ENCODE assay signal across 10 cellular contexts in genomic region chr1:101081496-101082282, GRCh38. TPM values are rescaled to one million over a fixed set of nuclear protein-coding genes. Genes with fewer than 3 reads are reported as not detected.
DNase-seq lines count a peak whose midpoint lies in the region; ATAC-seq, FAIRE-seq and TF ChIP-seq lines count a peak whose summit lies in the region.
"Had no signal": no experiment of that assay in that cellular context is flagged by ENCODE, and none has a peak within 500 bp of the region (broad histone marks: within the 10 kb centered on the region; RNA-seq: fewer than 3 reads in every experiment).

No MANE protein-coding gene starts in this region.

- H3K4me1 ChIP-seq in body of pancreas (no peaks in the 10 kb centered on the region), pancreas (no peaks in the 10 kb centered on the region), esophagus squamous epithelium (no peaks in the 10 kb centered on the region)

- H3K27me3 ChIP-seq in body of pancreas = no peaks in the 10 kb centered on the region
- H3K27me3 ChIP-seq in pancreas = no peaks in the 10 kb centered on the region
- H3K27me3 ChIP-seq in esophagus squamous epithelium = no peaks in the 10 kb centered on the region

- H3K4me3 ChIP-seq in body of pancreas (no peak overlapping the region), pancreas (no peak overlapping the region), esophagus squamous epithelium (no peak overlapping the region)

- TF ChIP-seq CTCF in GM13976 (IDR thresholded peaks at IDR 0.05; ENCODE audit: borderline replicate concordance, control extremely low read depth, extremely low read depth, insufficient read depth, missing control alignments) = no peak
- TF ChIP-seq CTCF in body of pancreas (IDR thresholded peaks at IDR 0.05) = no peak
- no peak for TF ChIP-seq CTCF in pancreas (IDR thresholded peaks at IDR 0.05)
- no peak for TF ChIP-seq CTCF in esophagus squamous epithelium (IDR thresholded peaks at IDR 0.05)

- DNase-seq in GM13976 (ENCODE audit: low spot score) = peak; percentile 28
- DNase-seq in activated CD8-positive, alpha-beta T cell treated with anti-CD3 and anti-CD28 coated beads, Interleukin-2, amount 10 ng/mL, durations not matched to agents 7 days and 5 days = peak; percentile 78
- DNase-seq in naive thymus-derived CD8-positive, alpha-beta T cell = peak in 5 of 10 donors; percentile 17 to 59 (median 43)
- DNase-seq in body of pancreas = no peak
- no peak for DNase-seq in posterior cingulate gyrus
- DNase-seq in pancreas = no peak
- no peak for DNase-seq in esophagus squamous epithelium (lab: John Stamatoyannopoulos, UW)
- DNase-seq: DMS153, NCI-H526 had no signal

- TF ChIP-seq POLR2A in body of pancreas (IDR thresholded peaks at IDR 0.05) (no peak), esophagus squamous epithelium (IDR thresholded peaks at IDR 0.05) (no peak)

- POLR2A ChIA-PET in activated CD8-positive, alpha-beta T cell treated with anti-CD3 and anti-CD28 coated beads, Interleukin-2, amount 10 ng/mL, durations not matched to agents 7 days and 5 days (lab: Charles Lee) = interaction anchor here (0.8 to 2.8 kb wide), 9 partner anchors 8 to 157 kb away, joined by 3 to 14 read pairs (median 4); no protein-coding TSS in a partner anchor
- POLR2A ChIA-PET in naive thymus-derived CD8-positive, alpha-beta T cell (lab: Charles Lee) = interaction anchor here (0.7 to 1.9 kb wide), 9 partner anchors 9 to 228 kb away, joined by 3 to 4 read pairs (median 3); partner anchors contain the start of gene S1PR1

- 85 to 92% methylated on average over 8 of the region's 8 CpGs for WGBS in body of pancreas, 2 donors
- 92 to 95% methylated on average over 8 of the region's 8 CpGs for WGBS in pancreas, 2 donors
- WGBS in esophagus squamous epithelium, 2 donors = 70 to 71% methylated on average over 8 of the region's 8 CpGs

- H3K27ac ChIP-seq in body of pancreas (no peak overlapping the region), pancreas (no peak overlapping the region), esophagus squamous epithelium (no peak overlapping the region)

- no peaks in the 10 kb centered on the region for H3K9me3 ChIP-seq in body of pancreas
- H3K9me3 ChIP-seq in pancreas = no peaks in the 10 kb centered on the region
- no peaks in the 10 kb centered on the region for H3K9me3 ChIP-seq in esophagus squamous epithelium

- ATAC-seq in HG02885 (IDR thresholded peaks at IDR 0.05; ENCODE audit: poor library complexity, unreplicated experiment) (peak; percentile 82), body of pancreas (no peak), pancreas (no peak)
- ATAC-seq in activated CD8-positive, alpha-beta T cell treated with anti-CD3 and anti-CD28 coated beads, Interleukin-2, amount 10 ng/mL, durations not matched to agents 7 days and 5 days = peak; percentile 99
- ATAC-seq in naive thymus-derived CD8-positive, alpha-beta T cell = peak; percentile 89 to 93

- CTCF ChIA-PET in activated CD8-positive, alpha-beta T cell treated with anti-CD3 and anti-CD28 coated beads, Interleukin-2, amount 10 ng/mL, durations not matched to agents 7 days and 5 days (lab: Charles Lee) = interaction anchor here (0.9 to 2.2 kb wide), 7 partner anchors 8 to 157 kb away, joined by 3 to 7 read pairs (median 4); no protein-coding TSS in a partner anchor

- in situ Hi-C loops in GM13976 (cut with MboI; ENCODE audit: low sequenced_read_pairs, unreplicated experiment) = no loop called here

- H3K4me1 Mint-ChIP-seq in activated CD8-positive, alpha-beta T cell treated with anti-CD3 and anti-CD28 coated beads, Interleukin-2, amount 10 ng/mL, durations not matched to agents 7 days and 5 days (ENCODE audit: low read depth) = peaks cover 63% of the 10 kb centered on the region
- peaks cover 26 to 58% (median 51%) of the 10 kb centered on the region in 4 donors for H3K4me1 Mint-ChIP-seq in naive thymus-derived CD8-positive, alpha-beta T cell

- no peaks in the 10 kb centered on the region for H3K27me3 Mint-ChIP-seq in activated CD8-positive, alpha-beta T cell treated with anti-CD3 and anti-CD28 coated beads, Interleukin-2, amount 10 ng/mL, durations not matched to agents 7 days and 5 days (ENCODE audit: low read depth)
- no peaks in the 10 kb centered on the region for H3K27me3 Mint-ChIP-seq in naive thymus-derived CD8-positive, alpha-beta T cell

- peak overlapping the region; percentile 94 for H3K27ac Mint-ChIP-seq in activated CD8-positive, alpha-beta T cell treated with anti-CD3 and anti-CD28 coated beads, Interleukin-2, amount 10 ng/mL, durations not matched to agents 7 days and 5 days
- peak overlapping the region; percentile 90 to 96 (median 92) for H3K27ac Mint-ChIP-seq in naive thymus-derived CD8-positive, alpha-beta T cell

- peak overlapping the region; percentile 34 for H3K4me3 Mint-ChIP-seq in activated CD8-positive, alpha-beta T cell treated with anti-CD3 and anti-CD28 coated beads, Interleukin-2, amount 10 ng/mL, durations not matched to agents 7 days and 5 days
- H3K4me3 Mint-ChIP-seq in naive thymus-derived CD8-positive, alpha-beta T cell = peak overlapping the region; percentile 38 to 85 (median 76)

- no peaks in the 10 kb centered on the region for H3K36me3 ChIP-seq in body of pancreas (replicated peaks in 1 of 2; ENCODE audit: insufficient read depth in 1 of 2, low read depth in 2 of 2)
- no peaks in the 10 kb centered on the region for H3K36me3 ChIP-seq in pancreas
- H3K36me3 ChIP-seq in esophagus squamous epithelium = no peaks in the 10 kb centered on the region

- peaks cover 73% of the 10 kb centered on the region for H3K36me3 Mint-ChIP-seq in activated CD8-positive, alpha-beta T cell treated with anti-CD3 and anti-CD28 coated beads, Interleukin-2, amount 10 ng/mL, durations not matched to agents 7 days and 5 days (ENCODE audit: low read depth)
- H3K36me3 Mint-ChIP-seq in naive thymus-derived CD8-positive, alpha-beta T cell = peaks cover 17 to 31% (median 20%) of the 10 kb centered on the region in 3 donors

- peaks cover 19% of the 10 kb centered on the region for H3K9me3 Mint-ChIP-seq in activated CD8-positive, alpha-beta T cell treated with anti-CD3 and anti-CD28 coated beads, Interleukin-2, amount 10 ng/mL, durations not matched to agents 7 days and 5 days (ENCODE audit: insufficient read depth)
- H3K9me3 Mint-ChIP-seq in naive thymus-derived CD8-positive, alpha-beta T cell = peaks cover 0 to 2% (median 0%) of the 10 kb centered on the region in 9 donors

- no peak for FAIRE-seq in pancreas (lab: Jason Lieb, UNC)

- intact Hi-C loops in body of pancreas (cut with DNase I) = no loop called here
- intact Hi-C loops in posterior cingulate gyrus (cut with DNase I) = no loop called here
- intact Hi-C loops in pancreas (cut with DNase I) = no loop called here
- intact Hi-C loops in esophagus squamous epithelium (cut with DNase I) = no loop called here

RNA-seq across cellular contexts. Expression of gene DPH5, which starts 56.1 kb away (rescaled TPM):
- total RNA-seq in activated CD8-positive, alpha-beta T cell treated with anti-CD3 and anti-CD28 coated beads, Interleukin-2, amount 10 ng/mL, durations not matched to agents 7 days and 5 days = 10 to 100 TPM; 37.8 to 41.7 TPM
- total RNA-seq in naive thymus-derived CD8-positive, alpha-beta T cell = 10 to 100 TPM; 60.5 to 64.7 TPM
- 10 to 100 TPM; 41.8 to 62.4 (median 59.9) TPM for polyA plus RNA-seq in naive thymus-derived CD8-positive, alpha-beta T cell
- total RNA-seq in body of pancreas = 10 to 100 TPM in 1 of 2 donors, 1 to 10 TPM in 1; 2.6 to 29.6 TPM
- total RNA-seq in pancreas = 10 to 100 TPM; 17.5 to 28.6 (median 22.4) TPM
- 10 to 100 TPM; 22.9 to 29.5 TPM for polyA plus RNA-seq in pancreas
- 10 to 100 TPM in 3 of 4 donors, 1 to 10 TPM in 1; 8.1 to 22.2 (median 16.4) TPM for total RNA-seq in esophagus squamous epithelium

Comparison
In these comparisons a context has a peak if more than half of its experiments do, and no peak if none do; other contexts are left out.
1. DNase-seq: peak in GM13976 (single experiment) and activated CD8-positive, alpha-beta T cell treated with anti-CD3 and anti-CD28 coated beads, Interleukin-2, amount 10 ng/mL, durations not matched to agents 7 days and 5 days (single experiment); none in body of pancreas (0 of 4), posterior cingulate gyrus (0 of 10), pancreas (0 of 6) and esophagus squamous epithelium (single experiment).
2. ATAC-seq: peak in HG02885 (single experiment), activated CD8-positive, alpha-beta T cell treated with anti-CD3 and anti-CD28 coated beads, Interleukin-2, amount 10 ng/mL, durations not matched to agents 7 days and 5 days (single experiment) and naive thymus-derived CD8-positive, alpha-beta T cell (2 of 2); none in body of pancreas (single experiment) and pancreas (0 of 4).